Comparison of ENCODE assay signal across 20 cellular contexts in genomic region chr10:28307267-28307666, GRCh38. TPM values are rescaled to one million over a fixed set of nuclear protein-coding genes. Genes with fewer than 3 reads are reported as not detected.
DNase-seq lines count a peak whose midpoint lies in the region; ATAC-seq and TF ChIP-seq lines count a peak whose summit lies in the region.
"Had no signal": no experiment of that assay in that cellular context is flagged by ENCODE, and none has a peak within 500 bp of the region (broad histone marks: within the 10 kb centered on the region; RNA-seq: fewer than 3 reads in every experiment).

No MANE protein-coding gene starts in this region.

- intact Hi-C loops in heart left ventricle (cut with DNase I) = loop anchor here in 1 of 10 donors (10.0 kb wide), 1 partner anchor 68 kb away; no protein-coding TSS in a partner anchor
- intact Hi-C loops in left cardiac atrium (cut with DNase I) = no loop called here

- peak overlapping the region in 1 of 12 donors; percentile 56 for H3K27ac ChIP-seq in heart left ventricle
- H3K27ac ChIP-seq: BLaER1 treated with 17β-estradiol and CSF1 and Interleukin-3, amounts not matched to agents 10 nM and 100 nM had no signal

- peaks cover 53% of the 10 kb centered on the region for H3K27me3 Mint-ChIP-seq in osteocyte (ENCODE audit: unreplicated experiment)

- no peaks in the 10 kb centered on the region for H3K9me3 Mint-ChIP-seq in osteocyte (ENCODE audit: unreplicated experiment)

- ATAC-seq in heart left ventricle (peak; percentile 24 to 35 (median 27)), left cardiac atrium (no peak)
- ATAC-seq: GM12878, HCT116 had no signal

- H3K9me3 ChIP-seq in heart left ventricle = no peaks in the 10 kb centered on the region

- H3K27me3 ChIP-seq in heart left ventricle = peaks cover 0 to 7% (median 0%) of the 10 kb centered on the region in 9 donors

- 34 to 43% (median 39%) methylated on average over 4 of the region's 4 CpGs for WGBS in heart left ventricle, 4 donors

- peaks cover 12% of the 10 kb centered on the region for H3K4me1 Mint-ChIP-seq in osteocyte (ENCODE audit: unreplicated experiment)

- no peak overlapping the region for H3K4me3 Mint-ChIP-seq in osteocyte (ENCODE audit: unreplicated experiment)
- H3K4me3 Mint-ChIP-seq: B cell, HFFc6 had no signal

- TF ChIP-seq CTCF in heart left ventricle (IDR thresholded peaks at IDR 0.05) (no peak), osteocyte (IDR thresholded peaks at IDR 0.05) (no peak)

- H3K4me1 ChIP-seq in heart left ventricle = peaks cover 0 to 13% (median 5%) of the 10 kb centered on the region in 12 donors

- no peak for TF ChIP-seq POLR2A in heart left ventricle (IDR thresholded peaks at IDR 0.05)

- DNase-seq in NCI-H82 (lab: John Stamatoyannopoulos, UW) (peak; percentile 5), NCI-H82 treated with DMSO at 0.1 percent for 48 hours (lab: John Stamatoyannopoulos, UW; ENCODE audit: unreplicated experiment) (no peak), heart left ventricle (peak in 2 of 5 donors; percentile 40), left cardiac atrium (no peak), cerebellar cortex (ENCODE audit: low spot score) (peak; percentile 83), osteocyte (ENCODE audit: extremely low spot score, unreplicated experiment) (peak; percentile 23), T-helper 9 cell (no peak)
- DNase-seq: CD8-positive, alpha-beta memory T cell; COR-L47; DMS 273 treated with DMSO at 0.1 percent for 48 hours; DMS79; GF-D8; GOT3; H7; HFFc6; IMR-90 had no signal

- no peaks in the 10 kb centered on the region for H3K36me3 Mint-ChIP-seq in osteocyte (ENCODE audit: unreplicated experiment)

- no peak overlapping the region for H3K27ac Mint-ChIP-seq in osteocyte (ENCODE audit: unreplicated experiment)
- H3K27ac Mint-ChIP-seq: B cell, HFFc6 had no signal

- H3K4me3 ChIP-seq in heart left ventricle = no peak overlapping the region
- H3K4me3 ChIP-seq: BLaER1 treated with 17β-estradiol and CSF1 and Interleukin-3, amounts not matched to agents 10 nM and 100 nM; GM12878 had no signal

- no peaks in the 10 kb centered on the region for H3K36me3 ChIP-seq in heart left ventricle
- H3K36me3 ChIP-seq: BLaER1 treated with 17β-estradiol and CSF1 and Interleukin-3, amounts not matched to agents 10 nM and 100 nM had no signal

RNA-seq across cellular contexts. Expression of gene MPP7, which starts 4.4 kb away (rescaled TPM):
- 10 to 100 TPM in 8 of 9 donors, 1 to 10 TPM in 1; 8.9 to 18.6 (median 15.5) TPM for total RNA-seq in heart left ventricle
- 1 to 10 TPM; 3.1 to 6.3 TPM for polyA plus RNA-seq in heart left ventricle
- 10 to 100 TPM in 1 of 2 donors, 1 to 10 TPM in 1; 9.7 to 11.0 TPM for total RNA-seq in left cardiac atrium
- total RNA-seq in osteocyte = 37.4 and 41.9 TPM in 2 replicates

Comparison
In these comparisons a context has a peak if more than half of its experiments do, and no peak if none do; other contexts are left out.
1. DNase-seq: peak in NCI-H82 (single experiment), cerebellar cortex (single experiment) and osteocyte (single experiment); none in NCI-H82 treated with DMSO at 0.1 percent for 48 hours (single experiment), left cardiac atrium (single experiment) and T-helper 9 cell (single experiment).
2. ATAC-seq: peak in heart left ventricle (4 of 4); none in left cardiac atrium (0 of 2).